29 cellular contexts compared by ENCODE assay signal in genomic region chrX:24266996-24267395, GRCh38. TPM values are rescaled to one million over a fixed set of nuclear protein-coding genes. Genes with fewer than 3 reads are reported as not detected.
DNase-seq lines count a peak whose midpoint lies in the region; ATAC-seq, FAIRE-seq and TF ChIP-seq lines count a peak whose summit lies in the region.
"Had no signal": no experiment of that assay in that cellular context is flagged by ENCODE, and none has a peak within 500 bp of the region (broad histone marks: within the 10 kb centered on the region; RNA-seq: fewer than 3 reads in every experiment).

No MANE protein-coding gene starts in this region.

- TF ChIP-seq CTCF in PC-3 (conservative IDR thresholded peaks at IDR 0.05; ENCODE audit: low read depth, low read length), result no peak
- TF ChIP-seq CTCF in endothelial cell of umbilical vein (IDR thresholded peaks at IDR 0.05; ENCODE audit: extremely low read depth in 1 of 2, insufficient read depth in 1 of 2, low read depth in 1 of 2, low read length in 2 of 2), result no peak

- TF ChIP-seq POLR2A in endothelial cell of umbilical vein (IDR thresholded peaks at IDR 0.05; ENCODE audit: low read depth, low read length), result no peak

- H3K9me3 ChIP-seq in PC-3 (ENCODE audit: low read length) (no peaks in the 10 kb centered on the region), endothelial cell of umbilical vein (replicated peaks; ENCODE audit: control insufficient read depth, insufficient read depth, low read length) (no peaks in the 10 kb centered on the region)
- H3K9me3 ChIP-seq: stomach, tibial artery had no signal

- H3K27ac ChIP-seq in PC-3 (ENCODE audit: low read length), result peak overlapping the region; percentile 46
- no peak overlapping the region for H3K27ac ChIP-seq in endothelial cell of umbilical vein (ENCODE audit: insufficient read depth, low read depth, low read length)
- H3K27ac ChIP-seq: 22Rv1, parathyroid adenoma, stomach, tibial artery had no signal

- H3K79me2 ChIP-seq in PC-3 (ENCODE audit: low read length), result no peaks in the 10 kb centered on the region
- H3K79me2 ChIP-seq in endothelial cell of umbilical vein (ENCODE audit: control insufficient read depth, insufficient read depth, low read length), result no peaks in the 10 kb centered on the region
- H3K79me2 ChIP-seq: parathyroid adenoma had no signal

- H3K9ac ChIP-seq in PC-3 (ENCODE audit: low read length) (no peak overlapping the region), endothelial cell of umbilical vein (replicated peaks; ENCODE audit: extremely low read depth, insufficient read depth, low read length) (no peak overlapping the region)
- H3K9ac ChIP-seq: parathyroid adenoma had no signal

- intact Hi-C loops in PC-3 (cut with micrococcal nuclease), result loop anchor here (10.0 kb wide), 1 partner anchor 78 kb away; no protein-coding TSS in a partner anchor
- intact Hi-C loops in endothelial cell of umbilical vein (cut with micrococcal nuclease), result no loop called here

- peak; percentile 49 for FAIRE-seq in endothelial cell of umbilical vein (lab: Jason Lieb, UNC)
- FAIRE-seq: endometrium, GM12878 had no signal

- H4K20me1 ChIP-seq in PC-3 (ENCODE audit: low read length), result no peaks in the 10 kb centered on the region
- H4K20me1 ChIP-seq in endothelial cell of umbilical vein (replicated peaks; ENCODE audit: control insufficient read depth, extremely low read depth, insufficient read depth, low read length), result no peaks in the 10 kb centered on the region

- POLR2A ChIA-PET in PC-3 (lab: Charles Lee; ENCODE audit: unreplicated experiment), result no interaction called here
- POLR2A ChIA-PET in endothelial cell of umbilical vein (lab: Charles Lee), result no interaction called here

- peak overlapping the region; percentile 68 for H3K4me2 ChIP-seq in PC-3 (ENCODE audit: low read length)
- no peak overlapping the region for H3K4me2 ChIP-seq in endothelial cell of umbilical vein (ENCODE audit: insufficient read depth, low read length)

- BruUV-seq in PC-3 (replicated peaks; lab: Mats Ljungman, UMichigan), result no TSS peak
- BruUV-seq in endothelial cell of umbilical vein (replicated peaks; lab: Mats Ljungman, UMichigan), result no TSS peak

- CTCF ChIA-PET in PC-3 (lab: Charles Lee) (no interaction called here), endothelial cell of umbilical vein (lab: Charles Lee) (no interaction called here)

- no peaks in the 10 kb centered on the region for H3K27me3 ChIP-seq in PC-3 (ENCODE audit: low read length)
- no peaks in the 10 kb centered on the region for H3K27me3 ChIP-seq in endothelial cell of umbilical vein (ENCODE audit: control insufficient read depth in 2 of 2, insufficient read depth in 2 of 2, low read length in 2 of 2)
- H3K27me3 ChIP-seq: stomach, tibial artery had no signal

- no peaks in the 10 kb centered on the region for H3F3A ChIP-seq in PC-3 (ENCODE audit: low read length, unreplicated experiment)

- H3K4me3 ChIP-seq in PC-3 (ENCODE audit: low read length), result peak overlapping the region; percentile 44; the same call in 1 of the 2 replicates
- no peak overlapping the region for H3K4me3 ChIP-seq in endothelial cell of umbilical vein (replicated peaks in 1 of 3; ENCODE audit: insufficient read depth in 1 of 3, low read depth in 1 of 3, low read length in 3 of 3)
- H3K4me3 ChIP-seq: GM12878, stomach, tibial artery had no signal

- H3K9me1 ChIP-seq in endothelial cell of umbilical vein (replicated peaks; ENCODE audit: control insufficient read depth, extremely low read depth, insufficient read depth, low read length), result no peaks in the 10 kb centered on the region

- H3K4me1 ChIP-seq in PC-3 (ENCODE audit: insufficient read depth, low read length) (peaks cover 20% of the 10 kb centered on the region), endothelial cell of umbilical vein (ENCODE audit: control insufficient read depth, extremely low read depth, insufficient read depth, low read length) (no peaks in the 10 kb centered on the region)
- H3K4me1 ChIP-seq: parathyroid adenoma, stomach, tibial artery had no signal

- no peaks in the 10 kb centered on the region for H3K9me2 ChIP-seq in PC-3 (replicated peaks; ENCODE audit: low read length)

- dilution Hi-C loops in endothelial cell of umbilical vein (cut with MboI; ENCODE audit: extremely low pct_ligation_motif_present, low sequenced_read_pairs), result no loop called here

- H2AFZ ChIP-seq in PC-3 (ENCODE audit: low read length), result 0 out of 2 replicates have a peak overlapping the region, but pooled peaks have one; percentile 36
- no peak overlapping the region for H2AFZ ChIP-seq in endothelial cell of umbilical vein (ENCODE audit: low read depth, low read length)
- H2AFZ ChIP-seq: parathyroid adenoma had no signal

- H3K36me3 ChIP-seq in PC-3 (ENCODE audit: low read depth, low read length), result no peaks in the 10 kb centered on the region
- H3K36me3 ChIP-seq in endothelial cell of umbilical vein (ENCODE audit: control insufficient read depth in 2 of 2, extremely low read depth in 1 of 2, insufficient read depth in 2 of 2, low read length in 2 of 2), result no peaks in the 10 kb centered on the region
- H3K36me3 ChIP-seq: stomach, tibial artery had no signal

- no peak for DNase-seq in activated CD4-positive, CD25-positive, alpha-beta regulatory T cell treated with anti-CD3 and anti-CD28 coated beads, Interleukin-2, amount 50 U/mL, for 72 hours
- DNase-seq in PC-3 (peak; percentile 63), endothelial cell of umbilical vein (ENCODE audit: low read depth, low spot score) (no peak), T-helper 2 cell (no peak), NCI-H1105 treated with DMSO at 0.1 percent for 48 hours (lab: John Stamatoyannopoulos, UW) (no peak), HuH-7.5 (ENCODE audit: low spot score) (no peak), NCI-H510A treated with DMSO at 0.1 percent for 48 hours (lab: John Stamatoyannopoulos, UW) (no peak)
- DNase-seq: activated naive CD4-positive, alpha-beta T cell treated with Interleukin-2 at 50 U/mL for 16 hours; activated T-cell treated with anti-CD3 and anti-CD28 coated beads, Interleukin-2, amount 50 U/mL, for 24 hours; amniotic stem cell; CD8-positive, alpha-beta T cell; NCI-H1436; NCI-H446; NK-92 treated with Interleukin-12 subunit alpha and Interleukin-12 subunit beta, amount 100 ng/mL, for 24 hours; right cardiac atrium; stomach; T-cell; tibial artery had no signal

- ATAC-seq in activated CD4-positive, CD25-positive, alpha-beta regulatory T cell treated with anti-CD3 and anti-CD28 coated beads, Interleukin-2, amount 50 U/mL, for 24 hours, result peak; percentile 80 to 81
- peak; percentile 22; the same call in 1 of the 2 replicates for ATAC-seq in PC-3
- ATAC-seq: CD8-positive, alpha-beta T cell; GM12878; right cardiac atrium; T-cell had no signal

TF ChIP-seq in endothelial cell of umbilical vein, 7 proteins besides CTCF, POLR2A, EP300 and RAD21:
- TF ChIP-seq GATA2 (IDR thresholded peaks at IDR 0.05; ENCODE audit: insufficient read depth, insufficient read length, low read depth, low read length) (no peak), JUN (IDR thresholded peaks at IDR 0.05; ENCODE audit: borderline replicate concordance, insufficient read depth, insufficient read length, low read depth) (no peak)

RNA-seq across cellular contexts. Expression of gene SUPT20HL2, which starts 46.9 kb away (rescaled TPM):
- total RNA-seq in PC-3 (2014; rRNA removed) (not detected in 2 replicates), endothelial cell of umbilical vein (not detected in 2 replicates)
- not detected in 2 replicates for polyA plus RNA-seq in endothelial cell of umbilical vein
- polyA plus RNA-seq in endothelial cell of umbilical vein (2011; cell fraction: cytosol; rRNA removed), result not detected in 2 replicates
- not detected in 2 replicates for polyA plus RNA-seq in endothelial cell of umbilical vein (2011; cell fraction: nucleus; rRNA removed)
- polyA plus RNA-seq in endothelial cell of umbilical vein (2012), result not detected in 2 replicates
- polyA minus RNA-seq in endothelial cell of umbilical vein, result not detected in 2 replicates
- polyA minus RNA-seq in endothelial cell of umbilical vein (2011; cell fraction: cytosol; rRNA and poly(A)+ RNA removed), result not detected
- polyA minus RNA-seq in endothelial cell of umbilical vein (2011; cell fraction: nucleus; rRNA and poly(A)+ RNA removed), result not detected in 2 replicates
- total RNA-seq: activated CD8-positive, alpha-beta memory T cell treated with anti-CD3 and anti-CD28 coated beads for 36 hours; cardiac septum; CD8-positive, alpha-beta T cell; GM12878; kidney epithelial cell; lung microvascular endothelial cell; MCF 10A; right cardiac atrium; stomach; T-cell had no signal
- polyA plus RNA-seq: GM12878, neural cell, right cardiac atrium, stomach had no signal
